ENCODE assay signal across 1 cellular context in the genomic region with DNA sequence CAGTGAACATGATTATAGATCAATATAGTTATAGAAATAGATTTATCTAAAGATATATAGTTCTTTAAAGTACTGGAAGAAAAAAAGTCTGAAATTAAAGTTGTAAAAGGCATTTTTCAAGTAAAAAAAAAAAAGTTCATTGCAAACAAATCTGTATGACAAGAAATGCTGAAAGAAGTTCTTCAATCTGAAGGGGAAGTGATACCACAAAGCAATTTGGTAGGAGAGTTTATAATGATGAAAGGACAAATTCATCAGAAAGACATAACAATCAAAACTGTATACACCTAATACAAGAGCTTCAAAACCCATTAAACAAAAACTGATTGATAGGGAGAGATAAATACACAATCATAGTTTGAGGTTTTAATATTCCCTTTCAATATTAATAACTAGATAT.
A peak's percentile ranks its signal among the peaks of the same experiment; 100 is the strongest.
TF ChIP-seq lines count a peak whose summit lies in the region.

No MANE protein-coding gene starts in this region.

TF ChIP-seq in GM12878, 131 proteins besides CTCF, POLR2A, EP300 and RAD21 (continued from another document):
- TF ChIP-seq, protein P1, sequence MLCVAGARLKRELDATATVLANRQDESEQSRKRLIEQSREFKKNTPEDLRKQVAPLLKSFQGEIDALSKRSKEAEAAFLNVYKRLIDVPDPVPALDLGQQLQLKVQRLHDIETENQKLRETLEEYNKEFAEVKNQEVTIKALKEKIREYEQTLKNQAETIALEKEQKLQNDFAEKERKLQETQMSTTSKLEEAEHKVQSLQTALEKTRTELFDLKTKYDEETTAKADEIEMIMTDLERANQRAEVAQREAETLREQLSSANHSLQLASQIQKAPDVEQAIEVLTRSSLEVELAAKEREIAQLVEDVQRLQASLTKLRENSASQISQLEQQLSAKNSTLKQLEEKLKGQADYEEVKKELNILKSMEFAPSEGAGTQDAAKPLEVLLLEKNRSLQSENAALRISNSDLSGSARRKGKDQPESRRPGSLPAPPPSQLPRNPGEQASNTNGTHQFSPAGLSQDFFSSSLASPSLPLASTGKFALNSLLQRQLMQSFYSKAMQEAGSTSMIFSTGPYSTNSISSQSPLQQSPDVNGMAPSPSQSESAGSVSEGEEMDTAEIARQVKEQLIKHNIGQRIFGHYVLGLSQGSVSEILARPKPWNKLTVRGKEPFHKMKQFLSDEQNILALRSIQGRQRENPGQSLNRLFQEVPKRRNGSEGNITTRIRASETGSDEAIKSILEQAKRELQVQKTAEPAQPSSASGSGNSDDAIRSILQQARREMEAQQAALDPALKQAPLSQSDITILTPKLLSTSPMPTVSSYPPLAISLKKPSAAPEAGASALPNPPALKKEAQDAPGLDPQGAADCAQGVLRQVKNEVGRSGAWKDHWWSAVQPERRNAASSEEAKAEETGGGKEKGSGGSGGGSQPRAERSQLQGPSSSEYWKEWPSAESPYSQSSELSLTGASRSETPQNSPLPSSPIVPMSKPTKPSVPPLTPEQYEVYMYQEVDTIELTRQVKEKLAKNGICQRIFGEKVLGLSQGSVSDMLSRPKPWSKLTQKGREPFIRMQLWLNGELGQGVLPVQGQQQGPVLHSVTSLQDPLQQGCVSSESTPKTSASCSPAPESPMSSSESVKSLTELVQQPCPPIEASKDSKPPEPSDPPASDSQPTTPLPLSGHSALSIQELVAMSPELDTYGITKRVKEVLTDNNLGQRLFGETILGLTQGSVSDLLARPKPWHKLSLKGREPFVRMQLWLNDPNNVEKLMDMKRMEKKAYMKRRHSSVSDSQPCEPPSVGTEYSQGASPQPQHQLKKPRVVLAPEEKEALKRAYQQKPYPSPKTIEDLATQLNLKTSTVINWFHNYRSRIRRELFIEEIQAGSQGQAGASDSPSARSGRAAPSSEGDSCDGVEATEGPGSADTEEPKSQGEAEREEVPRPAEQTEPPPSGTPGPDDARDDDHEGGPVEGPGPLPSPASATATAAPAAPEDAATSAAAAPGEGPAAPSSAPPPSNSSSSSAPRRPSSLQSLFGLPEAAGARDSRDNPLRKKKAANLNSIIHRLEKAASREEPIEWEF (IDR thresholded peaks at IDR 0.05; ENCODE audit: insufficient replicate concordance, low read depth, low read length) = no peak
- TF ChIP-seq CREB1 (IDR thresholded peaks at IDR 0.05; ENCODE audit: low read depth) (no peak), KAT2A (conservative IDR thresholded peaks at IDR 0.05; ENCODE audit: control insufficient read depth, low read depth, low read length) (no peak), ESRRA (IDR thresholded peaks at IDR 0.05; ENCODE audit: low read length) (no peak), SREBF1 (IDR thresholded peaks at IDR 0.05; ENCODE audit: low read length) (no peak), ZNF384 (IDR thresholded peaks at IDR 0.05; ENCODE audit: borderline replicate concordance, low read depth, low read length) (peak; percentile 49; the same call in 1 of the 2 replicates), EGR1 (IDR thresholded peaks at IDR 0.05; ENCODE audit: borderline replicate concordance in 1 of 2, low read depth in 2 of 2, low read length in 2 of 2) (no peak), NFXL1 (IDR thresholded peaks at IDR 0.05; ENCODE audit: borderline replicate concordance) (no peak), SPI1 (IDR thresholded peaks at IDR 0.05; ENCODE audit: borderline replicate concordance, insufficient read depth, low read depth, low read length) (peak; percentile 74; the same call in 1 of the 2 replicates)
